7 cellular contexts compared by ENCODE assay signal in genomic region chr11:47464479-47464878, GRCh38. TPM values are rescaled to one million over a fixed set of nuclear protein-coding genes. Genes with fewer than 3 reads are reported as not detected.
DNase-seq lines count a peak whose midpoint lies in the region; ATAC-seq, FAIRE-seq and TF ChIP-seq lines count a peak whose summit lies in the region.
"Had no signal": no experiment of that assay in that cellular context is flagged by ENCODE, and none has a peak within 500 bp of the region (broad histone marks: within the 10 kb centered on the region; RNA-seq: fewer than 3 reads in every experiment).

No MANE protein-coding gene starts in this region.

- TF ChIP-seq POLR2A in HCT116 (IDR thresholded peaks at IDR 0.05; ENCODE audit: borderline replicate concordance, extremely low read depth, insufficient read depth, insufficient read length), result no peak

- no peak overlapping the region for H3K4ac ChIP-seq in mesenchymal stem cell (ENCODE audit: low read depth in 1 of 2, low read length in 2 of 2)

- no peak overlapping the region for H3K23ac ChIP-seq in mesenchymal stem cell (ENCODE audit: low read length in 2 of 2)

- POLR2A ChIA-PET in HCT116 (lab: Charles Lee), result interaction anchor here (0.6 kb wide), 1 partner anchor 294 kb away, joined by 4 read pairs; no protein-coding TSS in a partner anchor

- H3K9ac ChIP-seq in HCT116 (ENCODE audit: low read length) (no peak overlapping the region), mesenchymal stem cell (ENCODE audit: low read length) (no peak overlapping the region)

- peaks cover 31% of the 10 kb centered on the region for H3K79me2 ChIP-seq in HCT116 (ENCODE audit: insufficient read depth, low read length)

- peaks cover 24% of the 10 kb centered on the region for H3K79me1 ChIP-seq in mesenchymal stem cell (replicated peaks; ENCODE audit: low read length, poor library complexity, severe bottlenecking)

- whole genome bisulfite sequencing in mesenchymal stem cell, result 89% methylated on average over 5 of the region's 5 CpGs

- CTCF ChIA-PET in HCT116 (lab: Charles Lee), result interaction anchor here (1.0 to 1.6 kb wide), 2 partner anchors 10 to 52 kb away, joined by 3 to 9 read pairs; no protein-coding TSS in a partner anchor

- TF ChIP-seq RAD21 in HCT116 (IDR thresholded peaks at IDR 0.05; ENCODE audit: low read depth), result no peak

- H2BK5ac ChIP-seq in mesenchymal stem cell (ENCODE audit: low read depth, low read length, poor library complexity, severe bottlenecking), result no peak overlapping the region

- H3K9me3 ChIP-seq in HCT116 (ENCODE audit: control insufficient read depth in 1 of 2, insufficient read depth in 1 of 2, low read depth in 1 of 2, low read length in 2 of 2) (no peaks in the 10 kb centered on the region), mesenchymal stem cell (ENCODE audit: control insufficient read depth, low read length) (no peaks in the 10 kb centered on the region)

- no peak overlapping the region for H2BK12ac ChIP-seq in mesenchymal stem cell (ENCODE audit: low read length in 2 of 2)

- no peak overlapping the region for H2AFZ ChIP-seq in HCT116 (ENCODE audit: low read depth, low read length, poor library complexity, severe bottlenecking)
- no peak overlapping the region for H2AFZ ChIP-seq in mesenchymal stem cell (ENCODE audit: low read depth, low read length)

- H3K4me3 ChIP-seq in HCT116 (replicated peaks in 1 of 2; ENCODE audit: low read depth in 1 of 2, low read length in 2 of 2) (no peak overlapping the region), mesenchymal stem cell (ENCODE audit: insufficient read depth in 1 of 2, low read depth in 1 of 2, low read length in 2 of 2) (no peak overlapping the region)

- FAIRE-seq in frontal cortex (lab: Jason Lieb, UNC), result no peak

- H2AK5ac ChIP-seq in mesenchymal stem cell (ENCODE audit: low read length, severe bottlenecking), result no peak overlapping the region

- H3K18ac ChIP-seq in mesenchymal stem cell (ENCODE audit: low read depth in 1 of 2, low read length in 2 of 2), result no peak overlapping the region

- no peak for DNase-seq in HCT116 (ENCODE audit: low read depth, low spot score)
- peak; percentile 59 for DNase-seq in NCI-H345 treated with DMSO at 0.1 percent for 48 hours (lab: John Stamatoyannopoulos, UW; ENCODE audit: unreplicated experiment)
- peak; percentile 59 for DNase-seq in mesenchymal stem cell
- DNase-seq in frontal cortex (ENCODE audit: low spot score in 2 of 2), result no peak
- no peak for DNase-seq in stimulated activated CD4-positive, alpha-beta T cell treated with anti-CD3 and anti-CD28 coated beads, Interleukin-2, amount 100 ng/mL, for 48 hours

- H3K4me1 ChIP-seq in HCT116 (ENCODE audit: control insufficient read depth in 1 of 2, insufficient read depth in 2 of 2, low read length in 2 of 2), result peaks cover 0 to 4% of the 10 kb centered on the region in 2 experiments; a peak in 1 of 4 replicates
- H3K4me1 ChIP-seq in mesenchymal stem cell (ENCODE audit: control insufficient read depth, insufficient read depth, low read depth, low read length), result peaks cover 27% of the 10 kb centered on the region

- no peak overlapping the region for H4K8ac ChIP-seq in mesenchymal stem cell (ENCODE audit: low read length)

- H3K27me3 ChIP-seq in HCT116 (ENCODE audit: insufficient read depth, low read length) (no peaks in the 10 kb centered on the region), mesenchymal stem cell (ENCODE audit: control insufficient read depth in 1 of 2, insufficient read depth in 1 of 2, low read length in 2 of 2) (no peaks in the 10 kb centered on the region)

- ATAC-seq in HCT116, result peak; percentile 51; the same call in 1 of the 2 replicates
- no peak for ATAC-seq in GM18867 (IDR thresholded peaks at IDR 0.05; ENCODE audit: unreplicated experiment)

- H3K4me2 ChIP-seq in HCT116 (ENCODE audit: low read length) (no peak overlapping the region), mesenchymal stem cell (ENCODE audit: low read length, poor library complexity, severe bottlenecking) (no peak overlapping the region)

- H3K27ac ChIP-seq in HCT116 (ENCODE audit: low read depth, low read length) (no peak overlapping the region), mesenchymal stem cell (ENCODE audit: low read length, poor library complexity, severe bottlenecking) (peak overlapping the region; percentile 42)

- H4K91ac ChIP-seq in mesenchymal stem cell (ENCODE audit: low read length), result no peak overlapping the region

- H3K36me3 ChIP-seq in HCT116 (ENCODE audit: control insufficient read depth in 1 of 2, insufficient read depth in 2 of 2, low read length in 2 of 2), result peaks cover 2 to 20% of the 10 kb centered on the region in 2 experiments; a peak in 3 of 4 replicates
- peaks cover 34 to 46% of the 10 kb centered on the region in 2 experiments for H3K36me3 ChIP-seq in mesenchymal stem cell (ENCODE audit: control insufficient read depth in 1 of 2, insufficient read depth in 2 of 2, low read depth in 1 of 2, low read length in 2 of 2)

- H2BK15ac ChIP-seq in mesenchymal stem cell (ENCODE audit: low read depth, poor library complexity, severe bottlenecking), result no peak overlapping the region

- H3K9me2 ChIP-seq in HCT116 (ENCODE audit: insufficient read depth), result no peaks in the 10 kb centered on the region

- intact Hi-C loops in HCT116 (cut with micrococcal nuclease), result loop anchor here (10.0 kb wide), 1 partner anchor 150 kb away; no protein-coding TSS in a partner anchor

- no peak overlapping the region for H2BK120ac ChIP-seq in mesenchymal stem cell (ENCODE audit: low read depth, low read length)

- no TSS peak for BruUV-seq in HCT116 (replicated peaks; lab: Mats Ljungman, UMichigan)

- peaks cover 5% of the 10 kb centered on the region for H4K20me1 ChIP-seq in HCT116 (ENCODE audit: insufficient read depth)

- RAD21 ChIA-PET in HCT116 (lab: Charles Lee; ENCODE audit: low non-redundant PET in 1 of 2, low total read pairs in 2 of 2, uncharacterized antibody in 2 of 2, unreplicated experiment in 2 of 2), result no interaction called here

- no peak overlapping the region for H3K14ac ChIP-seq in mesenchymal stem cell (ENCODE audit: low read length in 2 of 2)

- no peak for TF ChIP-seq CTCF in HCT116 (IDR thresholded peaks at IDR 0.05 in 2 of 3, conservative IDR thresholded peaks at IDR 0.05 in 1 of 3; ENCODE audit: borderline replicate concordance in 1 of 3, insufficient read depth in 1 of 3, low read depth in 2 of 3, low read length in 2 of 3)

TF ChIP-seq in HCT116, 20 proteins besides CTCF, POLR2A, EP300 and RAD21:
- no peak for TF ChIP-seq SIN3A (IDR thresholded peaks at IDR 0.05; ENCODE audit: low read depth)
- TF ChIP-seq ZNF274 (IDR thresholded peaks at IDR 0.05; ENCODE audit: low read depth, low read length), result no peak
- no peak for TF ChIP-seq CEBPB (IDR thresholded peaks at IDR 0.05; ENCODE audit: low read depth)
- TF ChIP-seq POLR2AphosphoS5 (IDR thresholded peaks at IDR 0.05; ENCODE audit: low read depth, low read length), result no peak

RNA-seq across cellular contexts. Expression of gene RAPSN, which starts 15.5 kb away (rescaled TPM):
- total RNA-seq in HCT116 (2021; ENCODE audit: unreplicated experiment) (0.57 TPM), frontal cortex (not detected)
- polyA plus RNA-seq in HCT116 (2012), result 0.17 and 0.41 TPM in 2 replicates
- 0.32 TPM for polyA plus RNA-seq in mesenchymal stem cell (2013, experiment 1 of 2)
- polyA plus RNA-seq in mesenchymal stem cell (2013, experiment 2 of 2), result 0.16 TPM
- polyA plus RNA-seq: neural cell had no signal

RNA-seq across cellular contexts. Expression of gene PSMC3, which starts 38.2 kb away (rescaled TPM):
- total RNA-seq in HCT116 (2021; ENCODE audit: unreplicated experiment) (155 TPM), frontal cortex (104 TPM)
- polyA plus RNA-seq in HCT116 (2012), result 224 and 256 TPM in 2 replicates
- polyA plus RNA-seq in mesenchymal stem cell (2013, experiment 1 of 2), result 95.6 TPM
- 95.8 TPM for polyA plus RNA-seq in mesenchymal stem cell (2013, experiment 2 of 2)

RNA-seq across cellular contexts. Expression of gene SLC39A13, which starts 56.1 kb away (rescaled TPM):
- 23.9 TPM for total RNA-seq in HCT116 (2021; ENCODE audit: unreplicated experiment)
- polyA plus RNA-seq in HCT116 (2012), result 15.9 and 17.1 TPM in 2 replicates
- 89.2 TPM for polyA plus RNA-seq in mesenchymal stem cell (2013, experiment 1 of 2)
- 88.7 TPM for polyA plus RNA-seq in mesenchymal stem cell (2013, experiment 2 of 2)
- total RNA-seq in frontal cortex, result 8.6 TPM

Comparison
In these comparisons a context has a peak if more than half of its experiments do, and no peak if none do; other contexts are left out.
1. DNase-seq: peak in NCI-H345 treated with DMSO at 0.1 percent for 48 hours (single experiment) and mesenchymal stem cell (single experiment); none in HCT116 (single experiment), frontal cortex (0 of 2) and stimulated activated CD4-positive, alpha-beta T cell treated with anti-CD3 and anti-CD28 coated beads, Interleukin-2, amount 100 ng/mL, for 48 hours (0 of 2).